10 cellular contexts compared by ENCODE assay signal in the genomic region with DNA sequence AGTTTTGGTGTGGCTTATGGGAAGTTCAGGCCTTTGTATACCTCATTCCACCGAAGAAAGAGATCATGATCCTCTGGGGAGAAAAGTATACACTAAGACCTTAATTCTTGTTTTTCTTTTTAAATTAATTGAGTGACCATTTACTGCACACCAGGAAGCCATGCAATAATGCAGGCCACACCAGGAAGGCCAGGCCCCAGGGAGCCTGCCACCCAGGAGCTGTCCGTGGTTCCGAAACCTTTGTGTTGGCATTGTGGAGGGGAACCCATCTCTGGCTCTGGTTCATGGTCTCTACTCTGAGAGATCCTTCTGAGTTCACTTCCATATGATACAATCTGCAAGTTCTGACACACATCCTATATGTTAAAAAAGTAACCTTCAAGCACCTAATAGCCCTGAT.
A peak's percentile ranks its signal among the peaks of the same experiment; 100 is the strongest.
DNase-seq lines count a peak whose midpoint lies in the region; ATAC-seq and TF ChIP-seq lines count a peak whose summit lies in the region.
"Had no signal": no experiment of that assay in that cellular context is flagged by ENCODE, and none has a peak within 500 bp of the region (broad histone marks: within the 10 kb centered on the region; RNA-seq: fewer than 3 reads in every experiment).

No MANE protein-coding gene starts in this region.

- POLR2A ChIA-PET in activated CD4-positive, alpha-beta T cell treated with anti-CD3 and anti-CD28 coated beads, Interleukin-2, amount 10 ng/mL, durations not matched to agents 7 days and 5 days (lab: Charles Lee): no interaction called here

- H3K4me1 Mint-ChIP-seq in activated CD4-positive, alpha-beta T cell treated with anti-CD3 and anti-CD28 coated beads, Interleukin-2, amount 10 ng/mL, durations not matched to agents 7 days and 5 days: no peaks in the 10 kb centered on the region

- no peak overlapping the region for H3K27ac Mint-ChIP-seq in activated CD4-positive, alpha-beta T cell treated with anti-CD3 and anti-CD28 coated beads, Interleukin-2, amount 10 ng/mL, durations not matched to agents 7 days and 5 days

- ATAC-seq in GM21367 (IDR thresholded peaks at IDR 0.05; ENCODE audit: unreplicated experiment) (no peak), HG02973 (IDR thresholded peaks at IDR 0.05; ENCODE audit: unreplicated experiment) (no peak), GM18505 (IDR thresholded peaks at IDR 0.05; ENCODE audit: unreplicated experiment) (no peak)

- H3K4me3 Mint-ChIP-seq in activated CD4-positive, alpha-beta T cell treated with anti-CD3 and anti-CD28 coated beads, Interleukin-2, amount 10 ng/mL, durations not matched to agents 7 days and 5 days: no peak overlapping the region

- no peak for TF ChIP-seq POLR2A in GM18505 (IDR thresholded peaks at IDR 0.05; ENCODE audit: borderline replicate concordance, extremely low read depth, insufficient read depth, insufficient read length)

- H3K36me3 Mint-ChIP-seq in activated CD4-positive, alpha-beta T cell treated with anti-CD3 and anti-CD28 coated beads, Interleukin-2, amount 10 ng/mL, durations not matched to agents 7 days and 5 days (ENCODE audit: low read depth): no peaks in the 10 kb centered on the region

- H3K9me3 Mint-ChIP-seq in activated CD4-positive, alpha-beta T cell treated with anti-CD3 and anti-CD28 coated beads, Interleukin-2, amount 10 ng/mL, durations not matched to agents 7 days and 5 days: no peaks in the 10 kb centered on the region

- H3K27me3 Mint-ChIP-seq in activated CD4-positive, alpha-beta T cell treated with anti-CD3 and anti-CD28 coated beads, Interleukin-2, amount 10 ng/mL, durations not matched to agents 7 days and 5 days: peaks cover 33% of the 10 kb centered on the region

- CTCF ChIA-PET in activated CD4-positive, alpha-beta T cell treated with anti-CD3 and anti-CD28 coated beads, Interleukin-2, amount 10 ng/mL, durations not matched to agents 7 days and 5 days (lab: Charles Lee): interaction anchor here (1.2 kb wide), 1 partner anchor 10 kb away, joined by 3 read pairs; no protein-coding TSS in a partner anchor

- peak; percentile 41 for DNase-seq in activated CD4-positive, alpha-beta T cell treated with anti-CD3 and anti-CD28 coated beads, Interleukin-2, amount 10 ng/mL, durations not matched to agents 7 days and 5 days
- no peak for DNase-seq in activated CD4-positive, alpha-beta T cell treated with anti-CD3 and anti-CD28 coated beads, Interleukin-2, amount 50 U/mL, for 48 hours
- DNase-seq in OCI-M1 (lab: John Stamatoyannopoulos, UW) (peak; percentile 43), dermis microvascular lymphatic vessel endothelial cell (ENCODE audit: low read depth in 2 of 2) (peak; percentile 1 to 45), renal cortical epithelial cell (ENCODE audit: low read depth) (peak; percentile 12)
- DNase-seq: activated CD4-positive, alpha-beta T cell treated with anti-CD3 and anti-CD28 coated beads, Interleukin-2, amount 50 U/mL, for 4 hours; SIG-M5 had no signal

Comparison
In these comparisons a context has a peak if more than half of its experiments do, and no peak if none do; other contexts are left out.
1. DNase-seq: peak in activated CD4-positive, alpha-beta T cell treated with anti-CD3 and anti-CD28 coated beads, Interleukin-2, amount 10 ng/mL, durations not matched to agents 7 days and 5 days (single experiment), OCI-M1 (single experiment), dermis microvascular lymphatic vessel endothelial cell (2 of 2) and renal cortical epithelial cell (single experiment); none in activated CD4-positive, alpha-beta T cell treated with anti-CD3 and anti-CD28 coated beads, Interleukin-2, amount 50 U/mL, for 48 hours (0 of 2).